ENCODE assay signal across 27 cellular contexts in genomic region chr5:96902876-96903275, GRCh38.
"Had no signal": no experiment of that assay in that cellular context is flagged by ENCODE, and none has a peak within 500 bp of the region (broad histone marks: within the 10 kb centered on the region; RNA-seq: fewer than 3 reads in every experiment).

No MANE protein-coding gene starts in this region.

- H3K4me3 ChIP-seq: MG63, SJCRH30, SK-N-MC had no signal

- H3K27me3 Mint-ChIP-seq: activated CD4-positive, alpha-beta memory T cell treated with anti-CD3 and anti-CD28 coated beads, Interleukin-2, amount 10 ng/mL, durations not matched to agents 7 days and 5 days; activated CD4-positive, alpha-beta T cell treated with anti-CD3 and anti-CD28 coated beads for 36 hours; activated CD8-positive, alpha-beta memory T cell treated with anti-CD3 and anti-CD28 coated beads, Interleukin-2, amount 10 ng/mL, durations not matched to agents 7 days and 5 days had no signal

- H3K36me3 ChIP-seq: SJCRH30 had no signal

- H3K27me3 ChIP-seq: brain microvascular endothelial cell, MG63, SJCRH30 had no signal

- H3K27ac Mint-ChIP-seq: activated CD4-positive, alpha-beta memory T cell treated with anti-CD3 and anti-CD28 coated beads, Interleukin-2, amount 10 ng/mL, durations not matched to agents 7 days and 5 days; activated CD4-positive, alpha-beta T cell treated with anti-CD3 and anti-CD28 coated beads for 36 hours; activated CD8-positive, alpha-beta memory T cell treated with anti-CD3 and anti-CD28 coated beads, Interleukin-2, amount 10 ng/mL, durations not matched to agents 7 days and 5 days; activated naive CD4-positive, alpha-beta T cell treated with anti-CD3 and anti-CD28 coated beads for 36 hours; activated naive CD4-positive, alpha-beta T cell treated with anti-CD3 and anti-CD28 coated beads, Interleukin-2, amount 50 U/mL, for 72 hours; T-helper 2 cell treated with Interferon-gamma antibody and Interleukin-4, amounts not matched to agents 5 μg/mL and 100 μg/mL, for 36 hours; WTC11 had no signal

- FAIRE-seq: TTC549 had no signal

- H3K9me3 Mint-ChIP-seq: activated CD4-positive, alpha-beta memory T cell treated with anti-CD3 and anti-CD28 coated beads, Interleukin-2, amount 10 ng/mL, durations not matched to agents 7 days and 5 days; activated naive CD4-positive, alpha-beta T cell treated with anti-CD3 and anti-CD28 coated beads for 36 hours; activated naive CD4-positive, alpha-beta T cell treated with anti-CD3 and anti-CD28 coated beads, Interleukin-2, amount 50 U/mL, for 72 hours; T-helper 2 cell treated with Interferon-gamma antibody and Interleukin-4, amounts not matched to agents 5 μg/mL and 100 μg/mL, for 36 hours; WTC11 had no signal

- ATAC-seq: activated CD8-positive, alpha-beta memory T cell treated with anti-CD3 and anti-CD28 coated beads, Interleukin-2, amount 10 ng/mL, durations not matched to agents 7 days and 5 days; WTC11 had no signal

- H3K27ac ChIP-seq: brain microvascular endothelial cell, SJCRH30, SK-N-MC had no signal

- H3K9me3 ChIP-seq: MG63 had no signal

- H3K36me3 Mint-ChIP-seq: WTC11 had no signal

- DNase-seq: activated CD4-positive, alpha-beta memory T cell treated with anti-CD3 and anti-CD28 coated beads, Interleukin-2, amount 10 ng/mL, durations not matched to agents 7 days and 5 days; activated CD4-positive, alpha-beta T cell treated with anti-CD3 and anti-CD28 coated beads for 36 hours; activated CD8-positive, alpha-beta memory T cell treated with anti-CD3 and anti-CD28 coated beads for 24 hours; activated CD8-positive, alpha-beta memory T cell treated with anti-CD3 and anti-CD28 coated beads, Interleukin-2, amount 10 ng/mL, durations not matched to agents 7 days and 5 days; activated CD8-positive, alpha-beta memory T cell treated with anti-CD3 and anti-CD28 coated beads, Interleukin-2, amount 50 U/mL, for 48 hours; activated gamma-delta T cell treated with Interleukin-2 at 50 U/mL for 16 hours; activated naive CD4-positive, alpha-beta T cell treated with anti-CD3 and anti-CD28 coated beads for 36 hours; amniotic stem cell; aorta; brain microvascular endothelial cell; Kasumi-1; KG1; MG63; MV-4-11; NCI-H1092; NCI-H1436 treated with DMSO at 0.1 percent for 48 hours; NCI-H1694 treated with DMSO at 0.1 percent for 48 hours; NCI-H2029; NCI-H345; NCI-H524 treated with DMSO at 0.1 percent for 48 hours; Right ventricle myocardium superior; SJCRH30 had no signal

- H3K4me1 Mint-ChIP-seq: WTC11 had no signal

- H3K4me1 ChIP-seq: SJCRH30 had no signal

- H3K4me3 Mint-ChIP-seq: activated CD4-positive, alpha-beta memory T cell treated with anti-CD3 and anti-CD28 coated beads, Interleukin-2, amount 10 ng/mL, durations not matched to agents 7 days and 5 days; activated CD4-positive, alpha-beta T cell treated with anti-CD3 and anti-CD28 coated beads for 36 hours; activated CD8-positive, alpha-beta memory T cell treated with anti-CD3 and anti-CD28 coated beads, Interleukin-2, amount 10 ng/mL, durations not matched to agents 7 days and 5 days; activated naive CD4-positive, alpha-beta T cell treated with anti-CD3 and anti-CD28 coated beads for 36 hours; T-helper 2 cell treated with Interferon-gamma antibody and Interleukin-4, amounts not matched to agents 5 μg/mL and 100 μg/mL, for 36 hours; WTC11 had no signal
